Comparison of ENCODE assay signal across 35 cellular contexts in genomic region chr7:69464035-69464434, GRCh38.
"Had no signal": no experiment of that assay in that cellular context is flagged by ENCODE, and none has a peak within 500 bp of the region (broad histone marks: within the 10 kb centered on the region; RNA-seq: fewer than 3 reads in every experiment).

No MANE protein-coding gene starts in this region.

- H3K4me2 ChIP-seq: KMS-11 had no signal

- H3K4me3 ChIP-seq: MG63 had no signal

- DNase-seq: Karpas-422, Kasumi-1, MG63, MM.1S, MV-4-11, NCI-H1048, NCI-H1092, NCI-H1092 treated with DMSO at 0.1 percent for 48 hours, NCI-H1105, NCI-H1105 treated with DMSO at 0.1 percent for 48 hours, NCI-H1417, NCI-H1417 treated with DMSO at 0.1 percent for 48 hours, NCI-H1436, NCI-H1436 treated with DMSO at 0.1 percent for 48 hours, NCI-H146, NCI-H1694, NCI-H1694 treated with DMSO at 0.1 percent for 48 hours, NCI-H187, NCI-H187 treated with DMSO at 0.1 percent for 48 hours, NCI-H1930, NCI-H2029, NCI-H2029 treated with DMSO at 0.1 percent for 48 hours, NCI-H2081, NCI-H2081 treated with DMSO at 0.1 percent for 48 hours, NCI-H2107, NCI-H2171, NCI-H2171 treated with DMSO at 0.1 percent for 48 hours, NCI-H2227 treated with DMSO at 0.1 percent for 48 hours, NCI-H226, NCI-H345, NCI-H446, NCI-H446 treated with DMSO at 0.1 percent for 48 hours, NCI-H510A, NCI-H510A treated with DMSO at 0.1 percent for 48 hours had no signal

- H3K27me3 ChIP-seq: MG63 had no signal

- H3K9me3 ChIP-seq: MG63 had no signal

- H3K27ac ChIP-seq: KMS-11 had no signal

- H3K9ac ChIP-seq: KMS-11 had no signal

- H3K36me3 ChIP-seq: MG63 had no signal
